In genomic region chr17:40224707-40225092, GRCh38 we compare ENCODE assay signal across 10 cellular contexts. TPM values are rescaled to one million over a fixed set of nuclear protein-coding genes. Genes with fewer than 3 reads are reported as not detected.
DNase-seq lines count a peak whose midpoint lies in the region; ATAC-seq and FAIRE-seq lines count a peak whose summit lies in the region.
"Had no signal": no experiment of that assay in that cellular context is flagged by ENCODE, and none has a peak within 500 bp of the region (broad histone marks: within the 10 kb centered on the region; RNA-seq: fewer than 3 reads in every experiment).

No MANE protein-coding gene starts in this region.

- no peak for FAIRE-seq in urothelium cell line (lab: Jason Lieb, UNC)

- ATAC-seq in Right ventricle myocardium superior (ENCODE audit: poor library complexity) (peak; percentile 70), HG03108 (IDR thresholded peaks at IDR 0.05; ENCODE audit: unreplicated experiment) (no peak)
- ATAC-seq: naive thymus-derived CD4-positive, alpha-beta T cell had no signal

- intact Hi-C loops in Right ventricle myocardium superior (cut with DNase I): no loop called here

- in situ Hi-C loops in G401 (cut with HindIII; ENCODE audit: low sequenced_read_pairs): no loop called here

- DNase-seq in G401 (ENCODE audit: low spot score): peak; percentile 57
- peak in 47 of 58 donors; percentile 13 to 87 (median 54) for DNase-seq in anterior cingulate cortex (lab: John Stamatoyannopoulos, UW)
- DNase-seq in Right ventricle myocardium superior: no peak
- DNase-seq in retina: peak; percentile 15
- no peak for DNase-seq in DMS 273 treated with DMSO at 0.1 percent for 48 hours (lab: John Stamatoyannopoulos, UW)
- DNase-seq in NCI-H526 treated with DMSO at 0.1 percent for 48 hours (lab: John Stamatoyannopoulos, UW): no peak
- DNase-seq in urothelium cell line (ENCODE audit: low spot score): no peak
- DNase-seq: naive thymus-derived CD4-positive, alpha-beta T cell; NCI-H2029 had no signal

RNA-seq across cellular contexts. Expression of gene WIPF2, which starts 5.6 kb away (rescaled TPM):
- total RNA-seq in G401 (2014; rRNA removed; shearing (Covaris generic)): 4.6 and 9.7 TPM in 2 replicates
- total RNA-seq in Right ventricle myocardium superior: 11.8 TPM

RNA-seq across cellular contexts. Expression of gene RAPGEFL1, which starts 47.4 kb away (rescaled TPM):
- 1.1 and 2.6 TPM in 2 replicates for total RNA-seq in G401 (2014; rRNA removed; shearing (Covaris generic))
- 2.7 TPM for total RNA-seq in Right ventricle myocardium superior

Comparison
In these comparisons a context has a peak if more than half of its experiments do, and no peak if none do; other contexts are left out.
1. DNase-seq: peak in G401 (single experiment), anterior cingulate cortex (47 of 58) and retina (single experiment); none in Right ventricle myocardium superior (single experiment), DMS 273 treated with DMSO at 0.1 percent for 48 hours (single experiment), NCI-H526 treated with DMSO at 0.1 percent for 48 hours (single experiment) and urothelium cell line (single experiment).